23 cellular contexts compared by ENCODE assay signal in the genomic region with DNA sequence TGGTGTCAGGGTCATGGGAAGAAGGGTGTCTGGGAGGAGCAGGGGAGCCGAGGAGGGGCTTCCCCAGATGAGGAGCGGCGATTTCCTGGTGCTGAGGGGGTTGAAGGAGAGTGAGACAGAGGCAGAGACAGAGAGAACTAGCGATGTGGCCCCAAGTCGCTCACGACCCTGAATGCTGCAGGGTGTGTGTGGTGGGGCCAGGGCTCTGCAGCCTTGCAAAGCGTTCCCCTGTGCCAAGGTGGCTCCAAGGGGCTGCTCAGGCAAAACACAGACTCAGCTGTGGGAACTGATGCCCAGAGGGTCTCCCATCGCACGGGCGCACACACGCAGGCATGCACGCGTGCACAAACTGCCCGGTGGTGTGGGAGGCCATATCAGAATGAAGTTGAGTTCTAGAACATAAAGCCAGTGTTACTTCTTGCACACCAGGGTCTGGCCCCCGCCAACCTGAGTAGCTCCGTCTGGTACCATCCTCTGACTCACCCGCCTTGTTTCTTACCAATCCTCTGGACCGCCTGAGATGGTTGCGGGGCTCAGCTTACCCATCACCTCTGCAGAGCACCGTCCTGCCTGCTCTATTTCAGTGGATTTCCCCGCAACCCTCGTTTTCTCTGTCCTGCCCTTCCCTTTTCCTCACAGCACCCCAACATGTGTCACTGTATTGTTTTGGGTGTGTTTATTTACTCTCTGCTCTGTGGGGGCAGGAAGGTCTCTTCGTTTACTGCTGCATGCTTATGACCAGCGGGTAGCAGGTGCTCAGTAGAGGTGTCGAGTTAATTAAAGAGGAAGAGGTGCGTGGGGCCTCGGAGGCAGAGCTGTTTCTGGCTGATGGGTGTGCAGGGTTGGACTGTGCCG. TPM values are rescaled to one million over a fixed set of nuclear protein-coding genes. Genes with fewer than 3 reads are reported as not detected.
DNase-seq lines count a peak whose midpoint lies in the region; ATAC-seq and TF ChIP-seq lines count a peak whose summit lies in the region.
"Had no signal": no experiment of that assay in that cellular context is flagged by ENCODE, and none has a peak within 500 bp of the region (broad histone marks: within the 10 kb centered on the region; RNA-seq: fewer than 3 reads in every experiment).

No MANE protein-coding gene starts in this region.

- H3K4me3 ChIP-seq in GM12865 (ENCODE audit: low read depth, low read length): no peak overlapping the region
- H3K4me3 ChIP-seq in MM.1S (ENCODE audit: low read length): no peak overlapping the region
- H3K4me3 ChIP-seq: adrenal gland, psoas muscle, SJCRH30, testis had no signal

- peaks cover 10% of the 10 kb centered on the region for H3K4me1 Mint-ChIP-seq in T-helper 17 cell
- peaks cover 8% of the 10 kb centered on the region for H3K4me1 Mint-ChIP-seq in stimulated activated effector memory CD8-positive, alpha-beta T cell treated with anti-CD3 and anti-CD28 coated beads, Interleukin-12 subunit alpha, Interleukin-12 subunit beta, amount 100 ng/mL, for 72 hours

- H2AFZ ChIP-seq in MM.1S (ENCODE audit: low read length): no peak overlapping the region

- H3K79me2 ChIP-seq in MM.1S (ENCODE audit: low read length): no peaks in the 10 kb centered on the region

- peaks cover 14% of the 10 kb centered on the region for H3K27me3 Mint-ChIP-seq in T-helper 17 cell

- ATAC-seq in T-helper 17 cell (no peak), SK-N-SH treated with all-trans-retinoic acid at 6 μM for 48 hours (no peak)
- ATAC-seq in stimulated activated effector memory CD8-positive, alpha-beta T cell treated with anti-CD3 and anti-CD28 coated beads, Interleukin-12 subunit alpha, Interleukin-12 subunit beta, amount 100 ng/mL, for 72 hours: no peak
- ATAC-seq: activated CD8-positive, alpha-beta T cell treated with anti-CD3 and anti-CD28 coated beads for 36 hours; psoas muscle had no signal

- peak overlapping the region; percentile 33 for H3K4me3 Mint-ChIP-seq in T-helper 17 cell
- no peak overlapping the region for H3K4me3 Mint-ChIP-seq in stimulated activated effector memory CD8-positive, alpha-beta T cell treated with anti-CD3 and anti-CD28 coated beads, Interleukin-12 subunit alpha, Interleukin-12 subunit beta, amount 100 ng/mL, for 72 hours
- H3K4me3 Mint-ChIP-seq: activated CD8-positive, alpha-beta T cell treated with anti-CD3 and anti-CD28 coated beads for 36 hours; mesothelial cell of epicardium; nephron progenitor cell; T-helper 1 cell treated with Interleukin-12 subunit alpha and Interleukin-12 subunit beta and Interleukin-4 antibody, amounts not matched to agents 30 μg/mL and 1 μg/mL, for 36 hours had no signal

- no peaks in the 10 kb centered on the region for H3F3A ChIP-seq in MM.1S (ENCODE audit: insufficient read depth, low read length)

- H3K9me3 Mint-ChIP-seq in stimulated activated effector memory CD8-positive, alpha-beta T cell treated with anti-CD3 and anti-CD28 coated beads, Interleukin-12 subunit alpha, Interleukin-12 subunit beta, amount 100 ng/mL, for 72 hours: no peaks in the 10 kb centered on the region
- H3K9me3 Mint-ChIP-seq: activated CD8-positive, alpha-beta T cell treated with anti-CD3 and anti-CD28 coated beads for 36 hours; mesothelial cell of epicardium; nephron progenitor cell; T-helper 1 cell treated with Interleukin-12 subunit alpha and Interleukin-12 subunit beta and Interleukin-4 antibody, amounts not matched to agents 30 μg/mL and 1 μg/mL, for 36 hours had no signal

- no peak overlapping the region for H3K27ac Mint-ChIP-seq in T-helper 17 cell
- H3K27ac Mint-ChIP-seq in stimulated activated effector memory CD8-positive, alpha-beta T cell treated with anti-CD3 and anti-CD28 coated beads, Interleukin-12 subunit alpha, Interleukin-12 subunit beta, amount 100 ng/mL, for 72 hours: peak overlapping the region; percentile 37
- H3K27ac Mint-ChIP-seq: activated CD8-positive, alpha-beta T cell treated with anti-CD3 and anti-CD28 coated beads for 36 hours; mesothelial cell of epicardium; nephron progenitor cell; T-helper 1 cell treated with Interleukin-12 subunit alpha and Interleukin-12 subunit beta and Interleukin-4 antibody, amounts not matched to agents 30 μg/mL and 1 μg/mL, for 36 hours had no signal

- no peaks in the 10 kb centered on the region for H3K36me3 Mint-ChIP-seq in T-helper 17 cell (ENCODE audit: low read depth)
- H3K36me3 Mint-ChIP-seq in stimulated activated effector memory CD8-positive, alpha-beta T cell treated with anti-CD3 and anti-CD28 coated beads, Interleukin-12 subunit alpha, Interleukin-12 subunit beta, amount 100 ng/mL, for 72 hours: no peaks in the 10 kb centered on the region
- H3K36me3 Mint-ChIP-seq: mesothelial cell of epicardium had no signal

- H4K20me1 ChIP-seq in MM.1S (ENCODE audit: insufficient read depth, low read length): no peaks in the 10 kb centered on the region

- no peak for TF ChIP-seq CTCF in GM12865 (IDR thresholded peaks at IDR 0.05; ENCODE audit: insufficient read depth, low read depth, low read length, missing control alignments)
- no peak for TF ChIP-seq CTCF in MM.1S (IDR thresholded peaks at IDR 0.05; ENCODE audit: low read length)

- no peak overlapping the region for H3K4me2 ChIP-seq in MM.1S (ENCODE audit: low read depth, low read length)

- no peaks in the 10 kb centered on the region for H3K9me3 ChIP-seq in T-helper 17 cell (ENCODE audit: control insufficient read depth, low read length, poor library complexity, severe bottlenecking)
- no peaks in the 10 kb centered on the region for H3K9me3 ChIP-seq in MM.1S (replicated peaks; ENCODE audit: insufficient read depth, low read length)
- H3K9me3 ChIP-seq: adrenal gland, psoas muscle, SJCRH30, testis had no signal

- H3K27me3 ChIP-seq in MM.1S (replicated peaks; ENCODE audit: insufficient read depth, low read length): no peaks in the 10 kb centered on the region
- H3K27me3 ChIP-seq: SJCRH30, testis had no signal

- H3K27ac ChIP-seq in MM.1S (ENCODE audit: low read length): no peak overlapping the region
- H3K27ac ChIP-seq: adrenal gland, psoas muscle, SJCRH30, testis had no signal

- H3K4me1 ChIP-seq in MM.1S (ENCODE audit: low read length): peaks cover 11% of the 10 kb centered on the region; the same call in 1 of the 2 replicates
- H3K4me1 ChIP-seq: psoas muscle, SJCRH30 had no signal

- no peaks in the 10 kb centered on the region for H3K36me3 ChIP-seq in MM.1S (replicated peaks; ENCODE audit: insufficient read depth, low read length)
- H3K36me3 ChIP-seq: adrenal gland, SJCRH30, WERI-Rb-1 had no signal

- no peak overlapping the region for H3K9ac ChIP-seq in MM.1S (ENCODE audit: low read length)

- peak; percentile 2 for DNase-seq in GM12865 (ENCODE audit: low read depth)
- DNase-seq in T-helper 17 cell: no peak
- DNase-seq in islet precursor cell: peak; percentile 42
- DNase-seq in stimulated activated effector memory CD8-positive, alpha-beta T cell treated with anti-CD3 and anti-CD28 coated beads, Interleukin-12 subunit alpha, Interleukin-12 subunit beta, amount 100 ng/mL, for 72 hours (ENCODE audit: low spot score in 2 of 2): no peak
- no peak for DNase-seq in SK-N-DZ (ENCODE audit: low spot score)
- DNase-seq in MM.1S: no peak
- DNase-seq: activated CD8-positive, alpha-beta T cell treated with anti-CD3 and anti-CD28 coated beads for 36 hours; activated naive CD4-positive, alpha-beta T cell; activated T-cell treated with anti-CD3 and anti-CD28 coated beads for 4 hours; cortex of kidney; DND-41; GOT3; IMR-90; nephron progenitor cell; NK-92 treated with Interleukin-12 subunit alpha and Interleukin-12 subunit beta, amount 100 ng/mL, for 24 hours; psoas muscle; SJCRH30; testis; WERI-Rb-1 had no signal

- no peaks in the 10 kb centered on the region for H3K9me2 ChIP-seq in MM.1S (replicated peaks; ENCODE audit: insufficient read depth, low read length)

TF ChIP-seq in SK-N-SH treated with all-trans-retinoic acid at 6 μM for 48 hours, 23 proteins besides CTCF, POLR2A, EP300 and RAD21:
- TF ChIP-seq ZNF565 (CRISPR knock-in tag; conservative IDR thresholded peaks at IDR 0.05; ENCODE audit: low read depth): no peak
- TF ChIP-seq, protein P1, sequence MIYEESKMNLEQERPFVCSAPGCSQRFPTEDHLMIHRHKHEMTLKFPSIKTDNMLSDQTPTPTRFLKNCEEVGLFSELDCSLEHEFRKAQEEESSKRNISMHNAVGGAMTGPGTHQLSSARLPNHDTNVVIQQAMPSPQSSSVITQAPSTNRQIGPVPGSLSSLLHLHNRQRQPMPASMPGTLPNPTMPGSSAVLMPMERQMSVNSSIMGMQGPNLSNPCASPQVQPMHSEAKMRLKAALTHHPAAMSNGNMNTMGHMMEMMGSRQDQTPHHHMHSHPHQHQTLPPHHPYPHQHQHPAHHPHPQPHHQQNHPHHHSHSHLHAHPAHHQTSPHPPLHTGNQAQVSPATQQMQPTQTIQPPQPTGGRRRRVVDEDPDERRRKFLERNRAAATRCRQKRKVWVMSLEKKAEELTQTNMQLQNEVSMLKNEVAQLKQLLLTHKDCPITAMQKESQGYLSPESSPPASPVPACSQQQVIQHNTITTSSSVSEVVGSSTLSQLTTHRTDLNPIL (CRISPR knock-in tag; IDR thresholded peaks at IDR 0.05; ENCODE audit: low read depth): no peak
- no peak for TF ChIP-seq PPARA (CRISPR knock-in tag; IDR thresholded peaks at IDR 0.05; ENCODE audit: borderline replicate concordance)
- no peak for TF ChIP-seq ISL1 (CRISPR knock-in tag; IDR thresholded peaks at IDR 0.05)
- TF ChIP-seq ESRRG (CRISPR knock-in tag; IDR thresholded peaks at IDR 0.05): no peak
- no peak for TF ChIP-seq GLIS3 (CRISPR knock-in tag; IDR thresholded peaks at IDR 0.05)
- TF ChIP-seq CSDC2 (CRISPR knock-in tag; IDR thresholded peaks at IDR 0.05): no peak
TF ChIP-seq in SK-N-SH treated with all-trans-retinoic acid at 6 μM for 48 hours: peak in this region for 0.

RNA-seq across cellular contexts. Expression of gene MELTF, which starts 4.5 kb away (rescaled TPM):
- total RNA-seq in T-helper 17 cell: 1 to 10 TPM; 2.6 TPM
- 5.7 and 8.8 TPM in 2 replicates for polyA plus RNA-seq in SK-N-DZ (2014; cell fraction: cytosol; rRNA removed)
- 27.5 and 31.1 TPM in 2 replicates for polyA plus RNA-seq in SK-N-DZ (2014; cell fraction: nucleus; rRNA removed)

RNA-seq across cellular contexts. Expression of gene PIGZ, which starts 56.5 kb away (rescaled TPM):
- total RNA-seq in T-helper 17 cell: 1 to 10 TPM in 1 of 2 donors, under 1 TPM in 1; 0.89 to 1.5 TPM
- 3.8 and 8.7 TPM in 2 replicates for polyA plus RNA-seq in SK-N-DZ (2014; cell fraction: cytosol; rRNA removed)
- 2.0 and 3.9 TPM in 2 replicates for polyA plus RNA-seq in SK-N-DZ (2014; cell fraction: nucleus; rRNA removed)

Comparison
In these comparisons a context has a peak if more than half of its experiments do, and no peak if none do; other contexts are left out.
1. DNase-seq: peak in GM12865 (single experiment) and islet precursor cell (single experiment); none in T-helper 17 cell (0 of 3), stimulated activated effector memory CD8-positive, alpha-beta T cell treated with anti-CD3 and anti-CD28 coated beads, Interleukin-12 subunit alpha, Interleukin-12 subunit beta, amount 100 ng/mL, for 72 hours (0 of 2), SK-N-DZ (single experiment) and MM.1S (single experiment).